ENCODE assay signal across 8 cellular contexts in the genomic region with DNA sequence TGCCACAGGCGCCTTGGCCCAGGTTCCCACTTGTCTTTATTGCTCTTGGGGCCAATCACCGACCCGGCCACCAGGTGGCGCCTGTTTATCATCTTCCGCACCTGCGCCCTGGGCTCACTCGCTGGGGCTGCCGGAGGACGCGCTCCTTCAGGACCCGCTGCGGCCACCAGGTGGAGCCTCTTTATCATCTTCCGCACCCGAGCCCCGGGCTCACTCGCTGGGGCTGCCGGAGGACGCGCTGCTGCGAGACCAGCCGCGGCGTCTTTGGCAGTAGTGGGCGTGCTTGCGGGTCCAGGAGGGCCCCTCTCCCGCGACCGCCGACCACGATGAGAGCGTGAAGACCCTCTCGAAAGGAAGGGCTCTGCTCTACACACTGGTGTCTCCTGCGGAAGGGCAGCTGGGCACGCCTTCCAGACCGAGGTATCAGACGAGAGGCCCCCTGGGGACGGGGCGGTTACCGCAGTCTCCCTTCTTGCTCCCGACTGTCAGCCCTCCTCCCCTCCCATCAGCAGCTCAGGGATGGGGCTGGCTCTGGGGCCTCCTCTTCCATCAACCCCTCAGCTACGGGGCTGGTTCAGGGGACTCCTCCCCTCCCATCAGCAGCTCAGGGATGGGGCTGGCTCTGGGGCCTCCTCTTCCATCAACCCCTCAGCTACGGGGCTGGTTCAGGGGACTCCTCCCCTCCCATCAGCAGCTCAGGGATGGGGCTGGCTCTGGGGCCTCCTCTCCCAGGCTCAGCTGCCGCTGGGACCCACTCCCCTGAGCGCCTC.
DNase-seq lines count a peak whose midpoint lies in the region; ATAC-seq, FAIRE-seq and TF ChIP-seq lines count a peak whose summit lies in the region.
"Not testable (repeated sequence)": the region's sequence is repeated elsewhere in the genome, so short reads cannot be mapped to it uniquely, and the experiment has no call there.

No MANE protein-coding gene starts in this region.

- in situ Hi-C loops in astrocyte of the spinal cord (cut with HindIII; ENCODE audit: low sequenced_read_pairs): not testable (repeated sequence)

- H3K36me3 ChIP-seq in WERI-Rb-1: not testable (repeated sequence)

- ATAC-seq in GM18508 (IDR thresholded peaks at IDR 0.05; ENCODE audit: insufficient read depth, unreplicated experiment) (peak; percentile 96), HG02798 (IDR thresholded peaks at IDR 0.05; ENCODE audit: poor library complexity, unreplicated experiment) (peak; percentile 100)

- H3K27me3 ChIP-seq in WERI-Rb-1 (ENCODE audit: insufficient read depth, low read depth, severe bottlenecking): peaks cover 36% of the 10 kb centered on the region

- not testable (repeated sequence) for H3K9me3 ChIP-seq in WERI-Rb-1 (ENCODE audit: severe bottlenecking)

- not testable (repeated sequence) for H3K4me3 ChIP-seq in NB4 (ENCODE audit: low read depth, low read length); WERI-Rb-1 (ENCODE audit: low read depth, low read length)
- H3K4me3 ChIP-seq in astrocyte of the spinal cord (ENCODE audit: low read depth, low read length): peak overlapping the region; percentile 43

- not testable (repeated sequence) for H3K27ac ChIP-seq in WERI-Rb-1

- not testable (repeated sequence) for FAIRE-seq in urothelium cell line (lab: Jason Lieb, UNC)

- TF ChIP-seq POLR2A in NB4 (IDR thresholded peaks at IDR 0.05; ENCODE audit: extremely low read depth, insufficient read length): not testable (repeated sequence)

- TF ChIP-seq CTCF in NB4 (IDR thresholded peaks at IDR 0.05; ENCODE audit: low read depth, low read length) (peak; percentile 80), WERI-Rb-1 (IDR thresholded peaks at IDR 0.05; ENCODE audit: low read depth, low read length) (peak; percentile 92), astrocyte of the spinal cord (IDR thresholded peaks at IDR 0.05; ENCODE audit: low read depth, low read length) (peak; percentile 79)

- DNase-seq in NB4 (ENCODE audit: low read depth): peak; percentile 83
- DNase-seq in WERI-Rb-1: peak; percentile 88
- DNase-seq in astrocyte of the spinal cord (ENCODE audit: low read depth, low spot score): peak; percentile 72
- DNase-seq in iPS DF 19.7 (ENCODE audit: low read depth, low spot score): peak; percentile 61
- DNase-seq in putamen (ENCODE audit: low spot score): peak; percentile 74
- DNase-seq in urothelium cell line (ENCODE audit: low spot score): peak; percentile 22

Comparison
In these comparisons a context has a peak if more than half of its experiments do, and no peak if none do; other contexts are left out.
1. DNase-seq: peak in every context shown above with its lines; median percentile 88 in WERI-Rb-1; 83 in NB4; 74 in putamen; 72 in astrocyte of the spinal cord; 61 in iPS DF 19.7; 22 in urothelium cell line.